In genomic region chr13:25281193-25281936, GRCh38 we compare ENCODE assay signal across 8 cellular contexts. TPM values are rescaled to one million over a fixed set of nuclear protein-coding genes. Genes with fewer than 3 reads are reported as not detected.
DNase-seq lines count a peak whose midpoint lies in the region; ATAC-seq and TF ChIP-seq lines count a peak whose summit lies in the region.
"Had no signal": no experiment of that assay in that cellular context is flagged by ENCODE, and none has a peak within 500 bp of the region (broad histone marks: within the 10 kb centered on the region; RNA-seq: fewer than 3 reads in every experiment).

No MANE protein-coding gene starts in this region.

- DNase-seq in Jurkat, Clone E6-1 (ENCODE audit: low read depth, low spot score): peak; percentile 62
- DNase-seq in mesenchymal stem cell: peak; percentile 43
- DNase-seq in kidney tubule cell (ENCODE audit: low spot score): no peak
- no peak for DNase-seq in esophagus squamous epithelium (lab: John Stamatoyannopoulos, UW)
- DNase-seq in nucleus accumbens (lab: John Stamatoyannopoulos, UW): no peak

- no peak overlapping the region for H2AFZ ChIP-seq in mesenchymal stem cell (ENCODE audit: low read depth, low read length)

- H3K27ac ChIP-seq in mesenchymal stem cell (ENCODE audit: low read length, poor library complexity, severe bottlenecking) (no peak overlapping the region), esophagus squamous epithelium (no peak overlapping the region)
- H3K27ac ChIP-seq: HL-60 had no signal

- H3K23ac ChIP-seq in mesenchymal stem cell (ENCODE audit: low read length in 2 of 2): no peak overlapping the region

- H2BK120ac ChIP-seq in mesenchymal stem cell (ENCODE audit: low read depth, low read length): no peak overlapping the region

- no peak overlapping the region for H2BK12ac ChIP-seq in mesenchymal stem cell (ENCODE audit: low read length in 2 of 2)

- H3K9me3 ChIP-seq in mesenchymal stem cell (ENCODE audit: control insufficient read depth, low read length) (no peaks in the 10 kb centered on the region), esophagus squamous epithelium (no peaks in the 10 kb centered on the region)

- H4K91ac ChIP-seq in mesenchymal stem cell (ENCODE audit: low read length): no peak overlapping the region

- H2BK5ac ChIP-seq in mesenchymal stem cell (ENCODE audit: low read depth, low read length, poor library complexity, severe bottlenecking): no peak overlapping the region

- no peak overlapping the region for H3K18ac ChIP-seq in mesenchymal stem cell (ENCODE audit: low read depth in 1 of 2, low read length in 2 of 2)

- no peak overlapping the region for H3K14ac ChIP-seq in mesenchymal stem cell (ENCODE audit: low read length in 2 of 2)

- H2BK15ac ChIP-seq in mesenchymal stem cell (ENCODE audit: low read depth, poor library complexity, severe bottlenecking): no peak overlapping the region

- ATAC-seq in GM18502 (IDR thresholded peaks at IDR 0.05; ENCODE audit: poor library complexity, unreplicated experiment): peak; percentile 73
- peak; percentile 50 for ATAC-seq in GM21526 (IDR thresholded peaks at IDR 0.05; ENCODE audit: low FRiP score, unreplicated experiment)

- no peak overlapping the region for H3K4ac ChIP-seq in mesenchymal stem cell (ENCODE audit: low read depth in 1 of 2, low read length in 2 of 2)

- no peak overlapping the region for H4K8ac ChIP-seq in mesenchymal stem cell (ENCODE audit: low read length)

- H3K27me3 ChIP-seq in mesenchymal stem cell (ENCODE audit: control insufficient read depth in 1 of 2, insufficient read depth in 1 of 2, low read length in 2 of 2) (no peaks in the 10 kb centered on the region), esophagus squamous epithelium (no peaks in the 10 kb centered on the region)

- no peaks in the 10 kb centered on the region for H3K4me1 ChIP-seq in mesenchymal stem cell (ENCODE audit: control insufficient read depth, insufficient read depth, low read depth, low read length)
- H3K4me1 ChIP-seq in esophagus squamous epithelium: peaks cover 0 to 27% (median 14%) of the 10 kb centered on the region in 3 donors

- H3K4me3 ChIP-seq in Jurkat, Clone E6-1 (ENCODE audit: low read length): no peak overlapping the region
- H3K4me3 ChIP-seq in mesenchymal stem cell (ENCODE audit: insufficient read depth in 1 of 2, low read depth in 1 of 2, low read length in 2 of 2): no peak overlapping the region
- no peak overlapping the region for H3K4me3 ChIP-seq in esophagus squamous epithelium

- WGBS in mesenchymal stem cell: 74% methylated on average over 4 of the region's 4 CpGs
- 54 to 63% methylated on average over 4 of the region's 4 CpGs for WGBS in esophagus squamous epithelium, 2 donors

- H3K79me1 ChIP-seq in mesenchymal stem cell (replicated peaks; ENCODE audit: low read length, poor library complexity, severe bottlenecking): peaks cover 5% of the 10 kb centered on the region

- intact Hi-C loops in esophagus squamous epithelium (cut with DNase I): no loop called here

- no peak overlapping the region for H3K9ac ChIP-seq in mesenchymal stem cell (ENCODE audit: low read length)

- no peak overlapping the region for H3K4me2 ChIP-seq in mesenchymal stem cell (ENCODE audit: low read length, poor library complexity, severe bottlenecking)

- no peak for TF ChIP-seq CTCF in esophagus squamous epithelium (IDR thresholded peaks at IDR 0.05)

- H3K36me3 ChIP-seq in mesenchymal stem cell (ENCODE audit: control insufficient read depth in 1 of 2, insufficient read depth in 2 of 2, low read depth in 1 of 2, low read length in 2 of 2) (peaks cover 0 to 8% of the 10 kb centered on the region in 2 experiments), esophagus squamous epithelium (no peaks in the 10 kb centered on the region)

- no peak overlapping the region for H2AK5ac ChIP-seq in mesenchymal stem cell (ENCODE audit: low read length, severe bottlenecking)

- no peak for TF ChIP-seq POLR2A in esophagus squamous epithelium (IDR thresholded peaks at IDR 0.05)

RNA-seq across cellular contexts. Expression of gene MTMR6, which starts 5.9 kb away (rescaled TPM):
- polyA plus RNA-seq in Jurkat, Clone E6-1 (2012; ENCODE audit: insufficient read depth, insufficient read length): 19.2 TPM
- 14.3 TPM for polyA plus RNA-seq in mesenchymal stem cell (2013, experiment 1 of 2)
- polyA plus RNA-seq in mesenchymal stem cell (2013, experiment 2 of 2): 15.1 TPM
- total RNA-seq in esophagus squamous epithelium: 10 to 100 TPM in 3 of 4 donors, 1 to 10 TPM in 1; 6.5 to 14.9 (median 13.2) TPM

RNA-seq across cellular contexts. Expression of gene NUP58, which starts 20.1 kb away (rescaled TPM):
- 61.6 TPM for polyA plus RNA-seq in Jurkat, Clone E6-1 (2012; ENCODE audit: insufficient read depth, insufficient read length)
- 19.7 TPM for polyA plus RNA-seq in mesenchymal stem cell (2013, experiment 1 of 2)
- 22.1 TPM for polyA plus RNA-seq in mesenchymal stem cell (2013, experiment 2 of 2)
- total RNA-seq in esophagus squamous epithelium: 10 to 100 TPM; 22.4 to 51.9 (median 36.3) TPM

Comparison
In these comparisons a context has a peak if more than half of its experiments do, and no peak if none do; other contexts are left out.
1. DNase-seq: peak in Jurkat, Clone E6-1 (single experiment) and mesenchymal stem cell (single experiment); none in kidney tubule cell (single experiment), esophagus squamous epithelium (single experiment) and nucleus accumbens (0 of 56).